ENCODE assay signal across 29 cellular contexts in the genomic region with DNA sequence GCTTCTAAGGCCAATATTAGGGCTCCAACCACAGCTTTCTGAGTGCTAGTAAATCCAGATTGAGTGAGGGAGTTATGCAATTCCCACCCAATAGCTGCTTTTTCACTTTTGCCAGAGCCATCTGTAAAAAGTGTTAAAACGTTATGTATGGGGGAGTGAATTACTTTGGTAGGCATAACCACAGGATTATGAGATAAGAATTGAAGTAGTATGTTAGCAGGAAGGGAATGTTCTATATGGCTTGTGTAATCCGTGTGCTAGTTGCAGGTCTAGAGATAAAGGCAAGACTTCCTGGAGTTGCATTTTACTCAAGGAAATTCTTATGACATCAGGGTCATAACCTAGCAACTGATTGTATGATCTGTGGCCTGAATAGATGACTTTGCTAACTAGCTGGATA.
"Had no signal": no experiment of that assay in that cellular context is flagged by ENCODE, and none has a peak within 500 bp of the region (broad histone marks: within the 10 kb centered on the region; RNA-seq: fewer than 3 reads in every experiment).

No MANE protein-coding gene starts in this region.

- H3K27me3 Mint-ChIP-seq: activated CD4-positive, alpha-beta T cell treated with anti-CD3 and anti-CD28 coated beads, Interleukin-2, amount 10 ng/mL, durations not matched to agents 7 days and 5 days; activated CD8-positive, alpha-beta memory T cell treated with anti-CD3 and anti-CD28 coated beads, Interleukin-2, amount 10 ng/mL, durations not matched to agents 7 days and 5 days; naive thymus-derived CD4-positive, alpha-beta T cell; stimulated activated naive CD8-positive, alpha-beta T cell treated with anti-CD3 and anti-CD28 coated beads, Interleukin-15, Interleukin-2, amounts not matched to agents 100 ng/mL and 50 ng/mL, for 24 hours had no signal

- H3K36me3 Mint-ChIP-seq: activated CD8-positive, alpha-beta memory T cell treated with anti-CD3 and anti-CD28 coated beads, Interleukin-2, amount 10 ng/mL, durations not matched to agents 7 days and 5 days; activated naive CD4-positive, alpha-beta T cell treated with anti-CD3 and anti-CD28 coated beads, Interleukin-2, amount 50 U/mL, for 72 hours; naive thymus-derived CD4-positive, alpha-beta T cell; stimulated activated effector memory CD8-positive, alpha-beta T cell treated with anti-CD3 and anti-CD28 coated beads, Interleukin-12 subunit alpha, Interleukin-12 subunit beta, amount 100 ng/mL, for 72 hours had no signal

- H3K4me1 Mint-ChIP-seq: activated CD4-positive, alpha-beta T cell treated with anti-CD3 and anti-CD28 coated beads, Interleukin-2, amount 10 ng/mL, durations not matched to agents 7 days and 5 days; activated CD8-positive, alpha-beta memory T cell treated with anti-CD3 and anti-CD28 coated beads, Interleukin-2, amount 10 ng/mL, durations not matched to agents 7 days and 5 days; naive thymus-derived CD4-positive, alpha-beta T cell; neural crest cell; stimulated activated effector memory CD8-positive, alpha-beta T cell treated with anti-CD3 and anti-CD28 coated beads, Interleukin-12 subunit alpha, Interleukin-12 subunit beta, amount 100 ng/mL, for 72 hours; WTC11 had no signal

- H3K4me3 ChIP-seq: colonic mucosa, gastroesophageal sphincter, hepatocyte, pancreas, prostate gland, upper lobe of left lung had no signal

- H3K27ac Mint-ChIP-seq: activated CD4-positive, alpha-beta T cell treated with anti-CD3 and anti-CD28 coated beads, Interleukin-2, amount 10 ng/mL, durations not matched to agents 7 days and 5 days; activated CD8-positive, alpha-beta memory T cell treated with anti-CD3 and anti-CD28 coated beads, Interleukin-2, amount 10 ng/mL, durations not matched to agents 7 days and 5 days; activated CD8-positive, alpha-beta T cell treated with anti-CD3 and anti-CD28 coated beads, Interleukin-2, amount 10 ng/mL, durations not matched to agents 7 days and 5 days; activated naive CD4-positive, alpha-beta T cell treated with anti-CD3 and anti-CD28 coated beads, Interleukin-2, amount 50 U/mL, for 72 hours; naive thymus-derived CD4-positive, alpha-beta T cell; stimulated activated effector memory CD8-positive, alpha-beta T cell treated with anti-CD3 and anti-CD28 coated beads, Interleukin-12 subunit alpha, Interleukin-12 subunit beta, amount 100 ng/mL, for 72 hours; stimulated activated naive CD8-positive, alpha-beta T cell treated with anti-CD3 and anti-CD28 coated beads, Interleukin-15, Interleukin-2, amounts not matched to agents 100 ng/mL and 50 ng/mL, for 24 hours; T-helper 1 cell treated with Interleukin-12 subunit alpha and Interleukin-12 subunit beta and Interleukin-4 antibody, amounts not matched to agents 30 μg/mL and 1 μg/mL, for 36 hours; WTC11 had no signal

- H3K9me3 Mint-ChIP-seq: activated CD4-positive, alpha-beta T cell treated with anti-CD3 and anti-CD28 coated beads, Interleukin-2, amount 10 ng/mL, durations not matched to agents 7 days and 5 days; neural crest cell had no signal

- ATAC-seq: activated CD8-positive, alpha-beta memory T cell treated with anti-CD3 and anti-CD28 coated beads, Interleukin-2, amount 10 ng/mL, durations not matched to agents 7 days and 5 days; activated CD8-positive, alpha-beta T cell treated with anti-CD3 and anti-CD28 coated beads, Interleukin-2, amount 10 ng/mL, durations not matched to agents 7 days and 5 days; activated naive CD4-positive, alpha-beta T cell treated with anti-CD3 and anti-CD28 coated beads, Interleukin-2, amount 50 U/mL, for 72 hours; gastroesophageal sphincter; left colon; naive thymus-derived CD4-positive, alpha-beta T cell; pancreas; sciatic nerve; stimulated activated effector memory CD8-positive, alpha-beta T cell treated with anti-CD3 and anti-CD28 coated beads, Interleukin-12 subunit alpha, Interleukin-12 subunit beta, amount 100 ng/mL, for 72 hours; WTC11 had no signal

- H3K4me3 Mint-ChIP-seq: activated CD4-positive, alpha-beta T cell treated with anti-CD3 and anti-CD28 coated beads, Interleukin-2, amount 10 ng/mL, durations not matched to agents 7 days and 5 days; activated CD8-positive, alpha-beta memory T cell treated with anti-CD3 and anti-CD28 coated beads, Interleukin-2, amount 10 ng/mL, durations not matched to agents 7 days and 5 days; activated CD8-positive, alpha-beta T cell treated with anti-CD3 and anti-CD28 coated beads, Interleukin-2, amount 10 ng/mL, durations not matched to agents 7 days and 5 days; naive thymus-derived CD4-positive, alpha-beta T cell; neural crest cell; stimulated activated effector memory CD8-positive, alpha-beta T cell treated with anti-CD3 and anti-CD28 coated beads, Interleukin-12 subunit alpha, Interleukin-12 subunit beta, amount 100 ng/mL, for 72 hours; stimulated activated naive CD8-positive, alpha-beta T cell treated with anti-CD3 and anti-CD28 coated beads, Interleukin-15, Interleukin-2, amounts not matched to agents 100 ng/mL and 50 ng/mL, for 24 hours; T-helper 1 cell treated with Interleukin-12 subunit alpha and Interleukin-12 subunit beta and Interleukin-4 antibody, amounts not matched to agents 30 μg/mL and 1 μg/mL, for 36 hours; WTC11 had no signal

- DNase-seq: activated CD4-positive, alpha-beta T cell treated with anti-CD3 and anti-CD28 coated beads for 1 hour; activated CD4-positive, alpha-beta T cell treated with anti-CD3 and anti-CD28 coated beads, Interleukin-2, amount 10 ng/mL, durations not matched to agents 7 days and 5 days; activated CD8-positive, alpha-beta memory T cell treated with anti-CD3 and anti-CD28 coated beads, Interleukin-2, amount 10 ng/mL, durations not matched to agents 7 days and 5 days; activated CD8-positive, alpha-beta T cell treated with anti-CD3 and anti-CD28 coated beads, Interleukin-2, amount 10 ng/mL, durations not matched to agents 7 days and 5 days; activated naive CD4-positive, alpha-beta T cell; activated T-cell treated with anti-CD3 and anti-CD28 coated beads, Interleukin-2, amount 50 U/mL, for 48 hours; colonic mucosa; effector CD8-positive, alpha-beta T cell; kidney; left colon; midbrain; naive thymus-derived CD4-positive, alpha-beta T cell; nucleus accumbens; pancreas; retina; small intestine; stimulated activated CD4-positive, alpha-beta T cell treated with anti-CD3 and anti-CD28 coated beads, Interleukin-4, amount 100 ng/mL, for 24 hours; T-helper 9 cell; upper lobe of left lung had no signal
